1 cellular context compared by ENCODE assay signal in genomic region chr1:114466334-114467014, GRCh38.
TF ChIP-seq lines count a peak whose summit lies in the region.

No MANE protein-coding gene starts in this region.

TF ChIP-seq in WTC11, 78 proteins besides CTCF, POLR2A, EP300 and RAD21 (continued from another document):
- TF ChIP-seq ARID4B (CRISPR knock-in tag; IDR thresholded peaks at IDR 0.05; ENCODE audit: borderline replicate concordance), result no peak
- TF ChIP-seq SMAD4 (CRISPR knock-in tag; IDR thresholded peaks at IDR 0.05), result no peak
- no peak for TF ChIP-seq HMGA2 (CRISPR knock-in tag; IDR thresholded peaks at IDR 0.05)
- TF ChIP-seq ETV6 (CRISPR knock-in tag; IDR thresholded peaks at IDR 0.05), result no peak
- no peak for TF ChIP-seq E2F5 (CRISPR knock-in tag; IDR thresholded peaks at IDR 0.05)
